ENCODE assay signal across 35 cellular contexts in genomic region chr6:79707621-79708020, GRCh38.
"Had no signal": no experiment of that assay in that cellular context is flagged by ENCODE, and none has a peak within 500 bp of the region (broad histone marks: within the 10 kb centered on the region; RNA-seq: fewer than 3 reads in every experiment).

No MANE protein-coding gene starts in this region.

- H3K4me3 ChIP-seq: MG63 had no signal

- H3K27me3 ChIP-seq: MG63 had no signal

- H3K9me3 ChIP-seq: MG63 had no signal

- H3K36me3 ChIP-seq: MG63 had no signal

- DNase-seq: Kasumi-1, MG63, MM.1S, MV-4-11, NCI-H1048, NCI-H1092, NCI-H1092 treated with DMSO at 0.1 percent for 48 hours, NCI-H1105, NCI-H1105 treated with DMSO at 0.1 percent for 48 hours, NCI-H1417, NCI-H1417 treated with DMSO at 0.1 percent for 48 hours, NCI-H1436, NCI-H1436 treated with DMSO at 0.1 percent for 48 hours, NCI-H146, NCI-H1694, NCI-H1694 treated with DMSO at 0.1 percent for 48 hours, NCI-H187, NCI-H187 treated with DMSO at 0.1 percent for 48 hours, NCI-H1930, NCI-H2029, NCI-H2029 treated with DMSO at 0.1 percent for 48 hours, NCI-H2081, NCI-H2081 treated with DMSO at 0.1 percent for 48 hours, NCI-H2107, NCI-H2171, NCI-H2171 treated with DMSO at 0.1 percent for 48 hours, NCI-H2227 treated with DMSO at 0.1 percent for 48 hours, NCI-H226, NCI-H345, NCI-H446, NCI-H446 treated with DMSO at 0.1 percent for 48 hours, NCI-H510A, NCI-H510A treated with DMSO at 0.1 percent for 48 hours, NCI-H524, NCI-H524 treated with DMSO at 0.1 percent for 48 hours had no signal
